In the genomic region with DNA sequence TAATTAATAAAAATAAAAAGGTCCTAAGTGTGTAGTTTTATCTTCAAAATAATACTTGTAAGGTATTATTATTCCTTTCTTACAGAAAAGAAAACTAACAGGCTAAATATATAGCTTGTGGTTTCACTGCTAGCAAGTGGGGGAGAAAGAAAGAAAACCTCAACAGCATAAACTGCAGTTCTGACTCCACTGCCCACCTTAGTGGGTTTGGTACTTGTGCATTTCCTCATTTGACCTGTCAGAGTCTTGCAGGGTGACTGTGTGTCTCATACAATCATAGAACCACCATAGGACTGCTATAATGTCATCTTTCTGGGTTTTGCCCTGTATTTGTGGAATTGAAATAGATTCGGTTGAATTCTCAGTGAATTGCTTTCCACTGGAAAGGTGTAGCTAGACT, we compare ENCODE assay signal across 13 cellular contexts.
A peak's percentile ranks its signal among the peaks of the same experiment; 100 is the strongest.
DNase-seq lines count a peak whose midpoint lies in the region; ATAC-seq and TF ChIP-seq lines count a peak whose summit lies in the region.
"Had no signal": no experiment of that assay in that cellular context is flagged by ENCODE, and none has a peak within 500 bp of the region (broad histone marks: within the 10 kb centered on the region; RNA-seq: fewer than 3 reads in every experiment).

No MANE protein-coding gene starts in this region.

- H3K9me2 ChIP-seq in DOHH2 (replicated peaks; ENCODE audit: control insufficient read depth, low read length): no peaks in the 10 kb centered on the region

- H3K27me3 ChIP-seq in DOHH2 (ENCODE audit: control insufficient read depth, low read length): no peaks in the 10 kb centered on the region
- H3K27me3 ChIP-seq: thyroid gland had no signal

- no peaks in the 10 kb centered on the region for H3K9me3 ChIP-seq in DOHH2 (ENCODE audit: control insufficient read depth, insufficient read depth, low read length)
- H3K9me3 ChIP-seq: thyroid gland had no signal

- H3K36me3 ChIP-seq in DOHH2 (ENCODE audit: control insufficient read depth, low read length): no peaks in the 10 kb centered on the region
- H3K36me3 ChIP-seq: thyroid gland had no signal

- ATAC-seq in GM19025 (IDR thresholded peaks at IDR 0.05; ENCODE audit: low read depth, unreplicated experiment) (peak; percentile 96), GM21737 (IDR thresholded peaks at IDR 0.05; ENCODE audit: unreplicated experiment) (peak; percentile 95), HG03159 (IDR thresholded peaks at IDR 0.05; ENCODE audit: unreplicated experiment) (peak; percentile 99)

- H3K9me3 Mint-ChIP-seq in Calu3 (ENCODE audit: low read depth, unreplicated experiment): no peaks in the 10 kb centered on the region
- H3K9me3 Mint-ChIP-seq: T-helper 1 cell treated with Interleukin-12 subunit alpha and Interleukin-12 subunit beta and Interleukin-4 antibody, amounts not matched to agents 30 μg/mL and 1 μg/mL, for 36 hours had no signal

- TF ChIP-seq CTCF in DOHH2 (IDR thresholded peaks at IDR 0.05; ENCODE audit: low read depth, low read length, poor library complexity, severe bottlenecking): no peak
- no peak for TF ChIP-seq CTCF in Calu3 (IDR thresholded peaks at IDR 0.05; ENCODE audit: unreplicated experiment)

- CTCF ChIA-PET in Calu3 (lab: Charles Lee): no interaction called here

- peaks cover 16% of the 10 kb centered on the region for H3K79me2 ChIP-seq in DOHH2 (ENCODE audit: control insufficient read depth, low read length)

- H3K27ac Mint-ChIP-seq in Calu3 (ENCODE audit: unreplicated experiment): no peak overlapping the region
- H3K27ac Mint-ChIP-seq: T-helper 1 cell treated with Interleukin-12 subunit alpha and Interleukin-12 subunit beta and Interleukin-4 antibody, amounts not matched to agents 30 μg/mL and 1 μg/mL, for 36 hours had no signal

- 0 out of 2 replicates have a peak, but pooled peaks cover 2% of the 10 kb centered on the region for H3F3A ChIP-seq in DOHH2 (ENCODE audit: control insufficient read depth, insufficient read depth)

- 0 out of 2 replicates have a peak overlapping the region, but pooled peaks have one; percentile 16 for H3K4me2 ChIP-seq in DOHH2 (ENCODE audit: low read length)

- peaks cover 57% of the 10 kb centered on the region for H3K4me1 ChIP-seq in DOHH2 (ENCODE audit: control insufficient read depth, low read length)
- H3K4me1 ChIP-seq: thyroid gland had no signal

- intact Hi-C loops in Calu3 (cut with micrococcal nuclease; ENCODE audit: unreplicated experiment): no loop called here

- no peaks in the 10 kb centered on the region for H3K4me1 Mint-ChIP-seq in Calu3 (ENCODE audit: low read depth, unreplicated experiment)

- no peak overlapping the region for H3K27ac ChIP-seq in DOHH2 (ENCODE audit: low read depth, low read length)
- H3K27ac ChIP-seq: thyroid gland had no signal

- no TSS peak for BruUV-seq in Calu3 (replicated peaks; lab: Mats Ljungman, UMichigan)

- H3K27me3 Mint-ChIP-seq in Calu3 (ENCODE audit: unreplicated experiment): no peaks in the 10 kb centered on the region

- H3K4me3 ChIP-seq in DOHH2 (ENCODE audit: low read length): no peak overlapping the region
- H3K4me3 ChIP-seq: thyroid gland had no signal

- no peaks in the 10 kb centered on the region for H3K36me3 Mint-ChIP-seq in Calu3 (ENCODE audit: insufficient read depth, unreplicated experiment)

- no peaks in the 10 kb centered on the region for H4K20me1 ChIP-seq in DOHH2 (ENCODE audit: control insufficient read depth, insufficient read depth, low read depth, low read length)

- H3K4me3 Mint-ChIP-seq in Calu3 (ENCODE audit: low read depth, unreplicated experiment): no peak overlapping the region
- H3K4me3 Mint-ChIP-seq: T-helper 1 cell treated with Interleukin-12 subunit alpha and Interleukin-12 subunit beta and Interleukin-4 antibody, amounts not matched to agents 30 μg/mL and 1 μg/mL, for 36 hours had no signal

- DNase-seq in SW 1271 (lab: John Stamatoyannopoulos, UW) (no peak), D341Med (ENCODE audit: low spot score) (no peak), Calu3 (no peak), SHP77 treated with DMSO at 0.1 percent for 48 hours (lab: John Stamatoyannopoulos, UW) (no peak)
- DNase-seq: amygdala, mesendoderm, NCI-H1092 treated with DMSO at 0.1 percent for 48 hours, thyroid gland had no signal
